31 cellular contexts compared by ENCODE assay signal in genomic region chr4:125111352-125111751, GRCh38.
"Had no signal": no experiment of that assay in that cellular context is flagged by ENCODE, and none has a peak within 500 bp of the region (broad histone marks: within the 10 kb centered on the region; RNA-seq: fewer than 3 reads in every experiment).

No MANE protein-coding gene starts in this region.

- H3K36me3 ChIP-seq: brain microvascular endothelial cell, MG63 had no signal

- ATAC-seq: activated CD8-positive, alpha-beta memory T cell treated with anti-CD3 and anti-CD28 coated beads, Interleukin-2, amount 10 ng/mL, durations not matched to agents 7 days and 5 days had no signal

- H3K9me3 ChIP-seq: MG63 had no signal

- H3K4me3 ChIP-seq: MG63 had no signal

- H3K27ac ChIP-seq: brain microvascular endothelial cell, VCaP had no signal

- H3K27me3 ChIP-seq: brain microvascular endothelial cell, MG63 had no signal

- DNase-seq: activated CD4-positive, alpha-beta memory T cell treated with anti-CD3 and anti-CD28 coated beads, Interleukin-2, amount 10 ng/mL, durations not matched to agents 7 days and 5 days; activated CD4-positive, alpha-beta T cell treated with anti-CD3 and anti-CD28 coated beads for 1 hour; activated CD4-positive, alpha-beta T cell treated with anti-CD3 and anti-CD28 coated beads for 48 hours; activated CD4-positive, CD25-positive, alpha-beta regulatory T cell; activated CD8-positive, alpha-beta memory T cell treated with anti-CD3 and anti-CD28 coated beads for 24 hours; activated CD8-positive, alpha-beta memory T cell treated with anti-CD3 and anti-CD28 coated beads, Interleukin-2, amount 10 ng/mL, durations not matched to agents 7 days and 5 days; activated CD8-positive, alpha-beta memory T cell treated with anti-CD3 and anti-CD28 coated beads, Interleukin-2, amount 50 U/mL, for 48 hours; activated effector memory CD4-positive, alpha-beta T cell treated with Interleukin-2 at 50 U/mL for 16 hours; activated naive CD4-positive, alpha-beta T cell treated with anti-CD3 and anti-CD28 coated beads, Interleukin-2, amount 50 U/mL, for 16 hours; activated naive CD8-positive, alpha-beta T cell treated with anti-CD3 and anti-CD28 coated beads for 36 hours; activated T-cell treated with anti-CD3 and anti-CD28 coated beads, Interleukin-2, amount 50 U/mL, for 48 hours; amniotic stem cell; aorta; brain microvascular endothelial cell; central memory CD4-positive, alpha-beta T cell; MG63; NCI-H1048; NCI-H1105 treated with DMSO at 0.1 percent for 48 hours; NCI-H1436; NCI-H1694; NCI-H1930; NCI-H2081 treated with DMSO at 0.1 percent for 48 hours; NCI-H226; NCI-H446 treated with DMSO at 0.1 percent for 48 hours; NCI-H69; Right ventricle myocardium superior; SW 1271; T-helper 1 cell; T-helper 2 cell; T-helper 9 cell had no signal
